In the genomic region with DNA sequence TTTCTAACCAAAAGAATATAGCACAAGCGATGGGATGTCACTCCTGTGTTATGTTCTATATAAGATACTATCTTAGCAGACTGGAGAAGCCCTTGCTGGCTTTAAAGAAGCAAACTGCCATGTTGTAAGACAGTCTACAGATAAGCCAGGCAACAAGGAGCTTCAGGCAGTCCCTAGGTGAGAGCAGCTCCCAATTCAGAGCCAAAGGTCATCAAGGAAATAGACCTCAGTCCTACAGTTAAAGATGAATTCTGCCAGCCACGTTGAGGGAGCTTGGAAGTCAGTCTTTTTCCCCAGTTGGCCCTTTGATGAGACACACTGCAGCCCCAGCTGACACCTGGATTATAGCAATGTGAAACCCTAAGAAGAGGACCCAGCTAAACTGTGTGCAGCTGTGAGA, we compare ENCODE assay signal across 25 cellular contexts.
"Had no signal": no experiment of that assay in that cellular context is flagged by ENCODE, and none has a peak within 500 bp of the region (broad histone marks: within the 10 kb centered on the region; RNA-seq: fewer than 3 reads in every experiment).

No MANE protein-coding gene starts in this region.

- DNase-seq: dermis blood vessel endothelial cell; dorsolateral prefrontal cortex; effector CD4-positive, alpha-beta T cell; effector memory CD4-positive, alpha-beta T cell; erythroblast; esophagus squamous epithelium; foreskin fibroblast; foreskin melanocyte; gastrocnemius medialis; glutamatergic neuron; head of caudate nucleus; heart right ventricle; hippocampal formation; immature natural killer cell; islet precursor cell; kidney; kidney glomerular epithelial cell; left ventricle myocardium superior; lower lobe of right lung; mesenchymal stem cell; midbrain; naive B cell had no signal

- H3K9me3 ChIP-seq: esophagus squamous epithelium, gastrocnemius medialis, heart right ventricle, left lung, lower lobe of right lung had no signal

- H3K4me3 ChIP-seq: coronary artery, dorsolateral prefrontal cortex, esophagus squamous epithelium, gastrocnemius medialis, heart right ventricle, left lung, lower lobe of right lung had no signal

- H3K36me3 ChIP-seq: esophagus squamous epithelium, gastrocnemius medialis, heart right ventricle, left lung, lower lobe of right lung had no signal

- H3K4me1 ChIP-seq: gastrocnemius medialis, left lung, lower lobe of right lung had no signal

- ATAC-seq: esophagus mucosa, gastrocnemius medialis, heart right ventricle, left lung, left ventricle myocardium superior, lower lobe of right lung had no signal
